ENCODE assay signal across 23 cellular contexts in the genomic region with DNA sequence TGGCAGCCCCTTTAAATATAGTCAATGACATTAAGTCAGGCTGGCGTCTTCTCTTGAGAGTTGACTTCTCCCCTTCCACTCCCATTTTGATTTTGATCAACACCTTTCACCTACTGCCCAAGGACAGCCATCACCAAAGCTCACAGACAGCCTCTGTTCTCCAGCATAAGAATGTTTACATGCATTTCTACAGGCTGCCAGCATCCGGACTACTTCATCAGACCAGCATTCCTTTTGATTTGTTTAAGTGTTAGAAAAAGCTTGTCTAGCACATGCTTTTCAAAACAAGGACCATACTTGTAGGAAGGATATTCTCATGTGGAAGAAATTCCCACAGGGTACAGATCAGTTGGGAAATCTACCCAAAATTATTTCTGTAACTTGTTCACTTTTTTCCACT. TPM values are rescaled to one million over a fixed set of nuclear protein-coding genes. Genes with fewer than 3 reads are reported as not detected.
"Had no signal": no experiment of that assay in that cellular context is flagged by ENCODE, and none has a peak within 500 bp of the region (broad histone marks: within the 10 kb centered on the region; RNA-seq: fewer than 3 reads in every experiment).

No MANE protein-coding gene starts in this region.

- H3K27me3 ChIP-seq: SJSA1 had no signal

- H3K9me3 ChIP-seq: SJSA1 had no signal

- DNase-seq: IMR-90, Kasumi-1, MM.1S, NCI-H1436, NCI-H1694, NCI-H1930, NCI-H2081, NCI-H2107, NCI-H2171 treated with DMSO at 0.1 percent for 48 hours, NCI-H345, NCI-H446 treated with DMSO at 0.1 percent for 48 hours, NCI-H510A treated with DMSO at 0.1 percent for 48 hours, NCI-H526, NCI-H82, Right ventricle myocardium superior, RPMI8226, SIG-M5 had no signal

- H3K4me3 ChIP-seq: SJSA1, SK-N-MC had no signal

- ATAC-seq: HepG2 had no signal

- H3K27ac ChIP-seq: KMS-11, SJSA1, SK-N-MC had no signal

- H3K36me3 ChIP-seq: SJSA1 had no signal

- H3K4me1 ChIP-seq: SJSA1 had no signal

RNA-seq across cellular contexts. Expression of gene KCNA4, which starts 6.2 kb away (rescaled TPM):
- total RNA-seq: HepG2, HT1080, IMR-90, M059J, SJSA1 had no signal
- polyA plus RNA-seq: HepG2, IMR-90 had no signal
